In genomic region chr19:40603071-40603718, GRCh38 we compare ENCODE assay signal across 1 cellular context.
TF ChIP-seq lines count a peak whose summit lies in the region.

No MANE protein-coding gene starts in this region.

TF ChIP-seq in K562, 482 proteins besides CTCF, POLR2A, EP300 and RAD21 (continues in another document):
- TF ChIP-seq PHTF2 (CRISPR knock-in tag; IDR thresholded peaks at IDR 0.05) = no peak
- 0 out of 4 replicates have a peak, but pooled peaks of 1 of the 2 experiments have one; percentile 44 for TF ChIP-seq UBTF (IDR thresholded peaks at IDR 0.05; ENCODE audit: borderline replicate concordance in 1 of 2, low read depth in 2 of 2, low read length in 2 of 2)
- no peak for TF ChIP-seq RFX5 (IDR thresholded peaks at IDR 0.05; ENCODE audit: low read depth, low read length)
- peak; percentile 28 for TF ChIP-seq TBP (optimal IDR thresholded peaks at IDR 0.05; ENCODE audit: low read depth, low read length)
- 0 out of 2 replicates have a peak, but pooled peaks have one; percentile 37 for TF ChIP-seq CC2D1A (IDR thresholded peaks at IDR 0.05)
- TF ChIP-seq PHF21A (IDR thresholded peaks at IDR 0.05; ENCODE audit: borderline replicate concordance, low read depth) = no peak
- no peak for TF ChIP-seq CREB5 (CRISPR knock-in tag; IDR thresholded peaks at IDR 0.05)
- TF ChIP-seq CREB3 (tag; conservative IDR thresholded peaks at IDR 0.05; ENCODE audit: low read depth) = no peak
- TF ChIP-seq SMC3 (conservative IDR thresholded peaks at IDR 0.05; ENCODE audit: insufficient read depth, low read depth, low read length) = 0 out of 2 replicates have a peak, but pooled peaks have one; percentile 5
- TF ChIP-seq ZNF592 (IDR thresholded peaks at IDR 0.05) = no peak
- no peak for TF ChIP-seq NFATC3 (IDR thresholded peaks at IDR 0.05)
- TF ChIP-seq TEAD2 (tag; IDR thresholded peaks at IDR 0.05) = no peak
- TF ChIP-seq ZNF436 (CRISPR knock-in tag; IDR thresholded peaks at IDR 0.05) = no peak
- no peak for TF ChIP-seq MEF2A (IDR thresholded peaks at IDR 0.05; ENCODE audit: control insufficient read depth, low read depth, low read length)
- 0 out of 2 replicates have a peak, but pooled peaks have one; percentile 19 for TF ChIP-seq TCF7 (IDR thresholded peaks at IDR 0.05; ENCODE audit: borderline replicate concordance)
- peak; percentile 18; the same call in 1 of the 2 replicates for TF ChIP-seq STAT5A (IDR thresholded peaks at IDR 0.05; ENCODE audit: borderline replicate concordance, low read length)
- TF ChIP-seq BDP1 (IDR thresholded peaks at IDR 0.05; ENCODE audit: insufficient read depth, insufficient read length) = no peak
- peak; percentile 23 for TF ChIP-seq TAF1 (IDR thresholded peaks at IDR 0.05; ENCODE audit: control insufficient read depth, extremely low read depth, insufficient read depth, low read length, severe bottlenecking)
- TF ChIP-seq ZBTB40 (IDR thresholded peaks at IDR 0.05) = 0 out of 2 replicates have a peak, but pooled peaks have one; percentile 26
- TF ChIP-seq ZBTB40 (CRISPR knock-in tag; IDR thresholded peaks at IDR 0.05) = no peak; the same call in 1 of the 2 replicates
- TF ChIP-seq MEIS2 (IDR thresholded peaks at IDR 0.05; ENCODE audit: partially characterized antibody) = peak; percentile 57
- peak; percentile 22 for TF ChIP-seq SMAD1 (IDR thresholded peaks at IDR 0.05; ENCODE audit: low read depth, low read length, partially characterized antibody)
- no peak for TF ChIP-seq ZBTB2 (IDR thresholded peaks at IDR 0.05)
- TF ChIP-seq SMARCE1 (IDR thresholded peaks at IDR 0.05) = no peak
- TF ChIP-seq DPF2 (IDR thresholded peaks at IDR 0.05) = peak; percentile 14; the same call in 1 of the 2 replicates
- TF ChIP-seq ZNF778 (CRISPR knock-in tag; IDR thresholded peaks at IDR 0.05) = no peak
- TF ChIP-seq CBX5 (IDR thresholded peaks at IDR 0.05; ENCODE audit: borderline replicate concordance, low read depth) = no peak
- TF ChIP-seq KAT7 (CRISPR knock-in tag; IDR thresholded peaks at IDR 0.05; ENCODE audit: borderline replicate concordance) = no peak
- 0 out of 2 replicates have a peak, but pooled peaks have one; percentile 21 for TF ChIP-seq MBD2 (IDR thresholded peaks at IDR 0.05; ENCODE audit: borderline replicate concordance, low read depth)
- TF ChIP-seq ZBTB33 (CRISPR knock-in tag; IDR thresholded peaks at IDR 0.05) = no peak
- no peak for TF ChIP-seq CBX3 (IDR thresholded peaks at IDR 0.05; ENCODE audit: borderline replicate concordance in 1 of 2, low read length in 2 of 2)
- TF ChIP-seq TARDBP (IDR thresholded peaks at IDR 0.05) = no peak
- TF ChIP-seq FOXP1 (CRISPR knock-in tag; IDR thresholded peaks at IDR 0.05) = 0 out of 2 replicates have a peak, but pooled peaks have one; percentile 56
- no peak for TF ChIP-seq U2AF2 (optimal IDR thresholded peaks at IDR 0.05; ENCODE audit: low read depth, low read length)
- TF ChIP-seq TEAD4 (IDR thresholded peaks at IDR 0.05; ENCODE audit: low read length) = peak; percentile 27; the same call in 1 of the 2 replicates
- no peak for TF ChIP-seq TEAD4 (CRISPR knock-in tag; IDR thresholded peaks at IDR 0.05; ENCODE audit: borderline replicate concordance)
- TF ChIP-seq TCF3 (CRISPR knock-in tag; IDR thresholded peaks at IDR 0.05) = 0 out of 2 replicates have a peak, but pooled peaks have one; percentile 3
- no peak for TF ChIP-seq ZNF197 (CRISPR knock-in tag; IDR thresholded peaks at IDR 0.05; ENCODE audit: low read depth)
- 0 out of 4 replicates have a peak, but pooled peaks of 1 of the 2 experiments have one; percentile 6 for TF ChIP-seq RCOR1 (IDR thresholded peaks at IDR 0.05; ENCODE audit: borderline replicate concordance in 1 of 2, low read depth in 2 of 2, low read length in 2 of 2)
- no peak for TF ChIP-seq ZNF785 (CRISPR knock-in tag; IDR thresholded peaks at IDR 0.05)
- no peak for TF ChIP-seq PML (IDR thresholded peaks at IDR 0.05; ENCODE audit: low read length)
